Comparison of ENCODE assay signal across 8 cellular contexts in genomic region chr2:3461781-3462492, GRCh38. TPM values are rescaled to one million over a fixed set of nuclear protein-coding genes. Genes with fewer than 3 reads are reported as not detected.
A peak's percentile ranks its signal among the peaks of the same experiment; 100 is the strongest.
DNase-seq lines count a peak whose midpoint lies in the region; ATAC-seq, FAIRE-seq and TF ChIP-seq lines count a peak whose summit lies in the region.

No MANE protein-coding gene starts in this region.

- H3K9me2 ChIP-seq in Loucy (replicated peaks; ENCODE audit: low read depth, low read length) = no peaks in the 10 kb centered on the region
- H3K9me2 ChIP-seq in SU-DHL-6 (replicated peaks; ENCODE audit: insufficient read depth, low read length) = no peaks in the 10 kb centered on the region

- no peaks in the 10 kb centered on the region for H3K9me3 ChIP-seq in BLaER1
- no peaks in the 10 kb centered on the region for H3K9me3 ChIP-seq in Loucy (ENCODE audit: insufficient read depth, low read depth, low read length)
- H3K9me3 ChIP-seq in SU-DHL-6 (ENCODE audit: insufficient read depth, low read length) = no peaks in the 10 kb centered on the region
- H3K9me3 ChIP-seq in esophagus muscularis mucosa = no peaks in the 10 kb centered on the region

- H3K27ac Mint-ChIP-seq in natural killer cell treated with Interleukin-12 subunit alpha and Interleukin-12 subunit beta and Interleukin-15 and Interleukin-18, amount 100 ng/mL, for 72 hours = peak overlapping the region; percentile 79 to 93

- ATAC-seq in HG02571 (IDR thresholded peaks at IDR 0.05; ENCODE audit: unreplicated experiment) = peak; percentile 67
- ATAC-seq in natural killer cell treated with Interleukin-12 subunit alpha and Interleukin-12 subunit beta and Interleukin-15 and Interleukin-18, amount 100 ng/mL, for 72 hours = peak; percentile 55 to 72

- H3K9ac ChIP-seq in BLaER1 = peak overlapping the region; percentile 25; the same call in 1 of the 2 replicates
- H3K9ac ChIP-seq in Loucy (ENCODE audit: low read depth, low read length, poor library complexity, severe bottlenecking) = no peak overlapping the region
- no peak overlapping the region for H3K9ac ChIP-seq in SU-DHL-6 (ENCODE audit: low read length)

- DNase-seq in GM12892 (ENCODE audit: insufficient read length) = peak; percentile 49
- no peak for DNase-seq in esophagus muscularis mucosa (ENCODE audit: extremely low spot score)
- no peak for DNase-seq in natural killer cell treated with Interleukin-12 subunit alpha and Interleukin-12 subunit beta and Interleukin-15 and Interleukin-18, amount 100 ng/mL, for 72 hours (ENCODE audit: low spot score)
- no peak for DNase-seq in HK-2 (ENCODE audit: unreplicated experiment)

- H3K4me3 ChIP-seq in BLaER1 (peak overlapping the region; percentile 57), Loucy (ENCODE audit: low read length, poor library complexity, severe bottlenecking) (no peak overlapping the region), SU-DHL-6 (ENCODE audit: insufficient read depth, low read length, poor library complexity, severe bottlenecking) (no peak overlapping the region), esophagus muscularis mucosa (peak overlapping the region in 1 of 4 donors; percentile 9)

- H4K20me1 ChIP-seq in BLaER1 = peaks cover 18% of the 10 kb centered on the region
- no peaks in the 10 kb centered on the region for H4K20me1 ChIP-seq in Loucy (ENCODE audit: insufficient read depth, low read length, poor library complexity, severe bottlenecking)
- H4K20me1 ChIP-seq in SU-DHL-6 (ENCODE audit: low read depth, low read length) = no peaks in the 10 kb centered on the region

- H3K36me3 Mint-ChIP-seq in natural killer cell treated with Interleukin-12 subunit alpha and Interleukin-12 subunit beta and Interleukin-15 and Interleukin-18, amount 100 ng/mL, for 72 hours = peaks cover 4% of the 10 kb centered on the region

- WGBS in esophagus muscularis mucosa = 72% methylated on average over 12 of the region's 12 CpGs

- peak overlapping the region; percentile 57; the same call in 1 of the 2 replicates for H3K27ac ChIP-seq in BLaER1
- H3K27ac ChIP-seq in SU-DHL-6 (ENCODE audit: low read depth, low read length) = no peak overlapping the region
- H3K27ac ChIP-seq in esophagus muscularis mucosa (replicated peaks in 1 of 4) = peak overlapping the region; percentile 49 to 67 (median 60)

- intact Hi-C loops in esophagus muscularis mucosa (cut with DNase I) = loop anchor here (5.0 to 10.0 kb wide), 3 partner anchors 40 to 1607 kb away; partner anchors contain the start of genes EIPR1 and TRAPPC12

- H2AFZ ChIP-seq in Loucy (ENCODE audit: low read length) (no peak overlapping the region), SU-DHL-6 (ENCODE audit: low read depth, low read length, severe bottlenecking) (no peak overlapping the region)

- no peaks in the 10 kb centered on the region for H3K9me3 Mint-ChIP-seq in natural killer cell treated with Interleukin-12 subunit alpha and Interleukin-12 subunit beta and Interleukin-15 and Interleukin-18, amount 100 ng/mL, for 72 hours

- peak overlapping the region; percentile 53 for H3K4me3 Mint-ChIP-seq in natural killer cell treated with Interleukin-12 subunit alpha and Interleukin-12 subunit beta and Interleukin-15 and Interleukin-18, amount 100 ng/mL, for 72 hours

- peaks cover 6 to 9% of the 10 kb centered on the region in 2 donors for H3K4me1 Mint-ChIP-seq in natural killer cell treated with Interleukin-12 subunit alpha and Interleukin-12 subunit beta and Interleukin-15 and Interleukin-18, amount 100 ng/mL, for 72 hours (ENCODE audit: low read depth in 2 of 2)

- H3K79me2 ChIP-seq in Loucy (ENCODE audit: insufficient read depth, low read length) (no peaks in the 10 kb centered on the region), SU-DHL-6 (ENCODE audit: insufficient read depth, low read length) (no peaks in the 10 kb centered on the region)

- H3K27me3 ChIP-seq in BLaER1 (peaks cover 39% of the 10 kb centered on the region; the same call in 1 of the 2 replicates), Loucy (ENCODE audit: insufficient read depth, low read length, poor library complexity, severe bottlenecking) (no peaks in the 10 kb centered on the region), SU-DHL-6 (ENCODE audit: low read length) (no peaks in the 10 kb centered on the region), esophagus muscularis mucosa (no peaks in the 10 kb centered on the region)

- TF ChIP-seq CTCF in Loucy (conservative IDR thresholded peaks at IDR 0.05; ENCODE audit: low read length) (peak; percentile 88), SU-DHL-6 (IDR thresholded peaks at IDR 0.05; ENCODE audit: insufficient read depth, low read length, poor library complexity, severe bottlenecking) (peak; percentile 74), esophagus muscularis mucosa (IDR thresholded peaks at IDR 0.05) (peak; percentile 73 to 96 (median 73))

- peaks cover 74% of the 10 kb centered on the region for H3K4me1 ChIP-seq in BLaER1
- no peaks in the 10 kb centered on the region for H3K4me1 ChIP-seq in Loucy (ENCODE audit: insufficient read depth, low read length, poor library complexity, severe bottlenecking)
- H3K4me1 ChIP-seq in esophagus muscularis mucosa = peaks cover 7 to 23% (median 13%) of the 10 kb centered on the region in 4 donors

- peak; percentile 58 for FAIRE-seq in GM12892 (lab: Jason Lieb, UNC)

- H3K27me3 Mint-ChIP-seq in natural killer cell treated with Interleukin-12 subunit alpha and Interleukin-12 subunit beta and Interleukin-15 and Interleukin-18, amount 100 ng/mL, for 72 hours = no peaks in the 10 kb centered on the region

- TF ChIP-seq EP300 in esophagus muscularis mucosa (IDR thresholded peaks at IDR 0.05) = no peak

- no peaks in the 10 kb centered on the region for H3F3A ChIP-seq in Loucy (ENCODE audit: low read depth)
- H3F3A ChIP-seq in SU-DHL-6 (ENCODE audit: insufficient read depth) = no peaks in the 10 kb centered on the region

- H3K36me3 ChIP-seq in BLaER1 = peaks cover 46% of the 10 kb centered on the region
- H3K36me3 ChIP-seq in Loucy (ENCODE audit: insufficient read depth, low read length) = peaks cover 16% of the 10 kb centered on the region; the same call in 1 of the 2 replicates
- H3K36me3 ChIP-seq in SU-DHL-6 (ENCODE audit: low read length) = no peaks in the 10 kb centered on the region
- H3K36me3 ChIP-seq in esophagus muscularis mucosa = peaks cover 18 to 84% (median 59%) of the 10 kb centered on the region in 4 donors

- TF ChIP-seq POLR2A in GM12892 (IDR thresholded peaks at IDR 0.05; ENCODE audit: low read depth, low read length) (0 out of 2 replicates have a peak, but pooled peaks have one; percentile 23), esophagus muscularis mucosa (IDR thresholded peaks at IDR 0.05; ENCODE audit: low read depth) (no peak)

- H3K4me2 ChIP-seq in BLaER1 = peak overlapping the region; percentile 95
- H3K4me2 ChIP-seq in Loucy (ENCODE audit: low read depth, low read length, poor library complexity, severe bottlenecking) = no peak overlapping the region
- no peak overlapping the region for H3K4me2 ChIP-seq in SU-DHL-6 (ENCODE audit: low read depth, low read length, poor library complexity, severe bottlenecking)

RNA-seq across cellular contexts. Expression of gene ADI1, which starts 57.4 kb away (rescaled TPM):
- polyA plus RNA-seq in GM12892 (2012; ENCODE audit: missing spikeins) = 15.3 TPM
- 100 to 1,000 TPM in 1 of 4 donors, 10 to 100 TPM in 3; 90.0 to 130 (median 96.9) TPM for total RNA-seq in esophagus muscularis mucosa
- total RNA-seq in natural killer cell treated with Interleukin-12 subunit alpha and Interleukin-12 subunit beta and Interleukin-15 and Interleukin-18, amount 100 ng/mL, for 72 hours = 10 to 100 TPM; 23.6 to 24.7 TPM
